1 cellular context compared by ENCODE assay signal in genomic region chr3:130462089-130462488, GRCh38.
TF ChIP-seq lines count a peak whose summit lies in the region.

No MANE protein-coding gene starts in this region.

TF ChIP-seq in HepG2, 621 proteins besides CTCF, POLR2A, EP300 and RAD21:
- TF ChIP-seq AHDC1 (CRISPR knock-in tag; IDR thresholded peaks at IDR 0.05; ENCODE audit: borderline replicate concordance) (no peak), RFXANK (CRISPR knock-in tag; IDR thresholded peaks at IDR 0.05) (no peak), MAFK (conservative IDR thresholded peaks at IDR 0.05 in 1 of 2, IDR thresholded peaks at IDR 0.05 in 1 of 2; ENCODE audit: low read length in 2 of 2) (peak; percentile 9 to 48; a peak in 2 of 4 replicates), BRF2 (CRISPR knock-in tag; IDR thresholded peaks at IDR 0.05) (no peak), FOSL2 (CRISPR knock-in tag; IDR thresholded peaks at IDR 0.05) (no peak)
